ENCODE assay signal across 12 cellular contexts in the genomic region with DNA sequence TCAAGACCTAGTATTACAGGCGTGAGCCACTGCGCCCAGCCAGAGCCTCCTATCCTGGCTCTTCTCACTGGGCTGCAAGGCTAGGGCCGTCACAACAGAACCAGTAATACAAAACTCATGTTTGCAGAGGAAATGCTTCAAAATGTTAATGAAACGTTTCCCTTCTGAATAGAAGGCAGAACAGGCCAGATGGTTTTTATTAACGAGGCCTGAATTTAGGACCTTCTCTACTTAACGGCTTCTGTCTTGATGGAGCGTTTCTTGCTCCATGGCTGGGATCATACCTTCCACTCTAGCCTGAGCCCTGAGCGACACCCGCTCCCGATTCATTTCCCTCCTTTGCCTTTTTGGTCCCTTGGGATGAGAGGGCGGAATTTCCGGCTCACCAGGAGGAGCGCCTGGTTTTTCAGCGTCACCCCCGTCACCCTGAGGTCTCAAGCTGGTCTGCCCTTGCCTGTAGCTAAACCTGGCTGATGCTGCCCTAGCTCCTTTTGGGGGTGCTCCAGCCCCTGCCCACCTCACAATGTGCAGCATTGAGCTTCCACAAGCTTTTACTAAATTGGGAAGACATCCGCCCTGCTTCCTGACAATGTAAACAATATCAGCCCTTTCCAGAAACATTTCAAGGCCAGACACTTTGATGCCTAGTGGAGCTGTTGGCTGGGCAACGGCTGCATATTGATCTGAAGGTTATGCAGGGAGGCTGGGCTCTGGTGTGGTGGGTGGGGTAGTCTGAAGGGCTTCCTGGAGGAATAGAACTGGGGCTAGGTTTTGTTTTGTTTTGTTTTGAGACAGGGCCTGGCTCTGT. TPM values are rescaled to one million over a fixed set of nuclear protein-coding genes. Genes with fewer than 3 reads are reported as not detected.
DNase-seq lines count a peak whose midpoint lies in the region; ATAC-seq and TF ChIP-seq lines count a peak whose summit lies in the region.
"Had no signal": no experiment of that assay in that cellular context is flagged by ENCODE, and none has a peak within 500 bp of the region (broad histone marks: within the 10 kb centered on the region; RNA-seq: fewer than 3 reads in every experiment).

No MANE protein-coding gene starts in this region.

- no peaks in the 10 kb centered on the region for H3K9me3 Mint-ChIP-seq in Calu3 (ENCODE audit: low read depth, unreplicated experiment)
- H3K9me3 Mint-ChIP-seq: IgD-negative memory B cell; T-helper 1 cell treated with Interleukin-12 subunit alpha and Interleukin-12 subunit beta and Interleukin-4 antibody, amounts not matched to agents 30 μg/mL and 1 μg/mL, for 36 hours had no signal

- no peaks in the 10 kb centered on the region for H3K36me3 ChIP-seq in heart right ventricle

- TF ChIP-seq CTCF in Calu3 (IDR thresholded peaks at IDR 0.05; ENCODE audit: unreplicated experiment) (no peak), heart right ventricle (IDR thresholded peaks at IDR 0.05) (no peak)

- peak overlapping the region in 3 of 10 donors; percentile 19 to 39 (median 19) for H3K4me3 ChIP-seq in heart right ventricle

- CTCF ChIA-PET in Calu3 (lab: Charles Lee) = no interaction called here

- peaks cover 10 to 55% (median 39%) of the 10 kb centered on the region in 9 donors for H3K4me1 ChIP-seq in heart right ventricle

- H3K27me3 Mint-ChIP-seq in Calu3 (ENCODE audit: unreplicated experiment) = no peaks in the 10 kb centered on the region
- H3K27me3 Mint-ChIP-seq: IgD-negative memory B cell had no signal

- H3K36me3 Mint-ChIP-seq in Calu3 (ENCODE audit: insufficient read depth, unreplicated experiment) = peaks cover 32% of the 10 kb centered on the region

- WGBS in heart right ventricle, 2 donors = 37 to 42% methylated on average over 17 of the region's 17 CpGs

- peaks cover 0 to 5% (median 0%) of the 10 kb centered on the region in 11 donors for H3K9me3 ChIP-seq in heart right ventricle

- DNase-seq in Calu3 = no peak
- DNase-seq in heart right ventricle = peak; percentile 42 to 62
- DNase-seq in sciatic nerve (ENCODE audit: low spot score) = no peak
- DNase-seq in HuH-7.5 (ENCODE audit: low spot score) = no peak
- DNase-seq: activated CD8-positive, alpha-beta memory T cell treated with anti-CD3 and anti-CD28 coated beads, Interleukin-2, amount 50 U/mL, for 48 hours; DMS79 treated with DMSO at 0.1 percent for 48 hours had no signal

- ATAC-seq in SK-N-SH treated with all-trans-retinoic acid at 6 μM for 48 hours = no peak; the same call in 2 of the 3 replicates
- ATAC-seq in heart right ventricle = peak; percentile 24 to 74 (median 50)
- ATAC-seq in sciatic nerve = peak; percentile 78
- ATAC-seq in GM21423 (IDR thresholded peaks at IDR 0.05; ENCODE audit: unreplicated experiment) = no peak
- no peak for ATAC-seq in HG03460 (IDR thresholded peaks at IDR 0.05; ENCODE audit: unreplicated experiment)
- no peak for ATAC-seq in GM18909 (IDR thresholded peaks at IDR 0.05; ENCODE audit: poor library complexity, unreplicated experiment)

- intact Hi-C loops in Calu3 (cut with micrococcal nuclease; ENCODE audit: unreplicated experiment) (loop anchor here (10.0 kb wide), 1 partner anchor 60 kb away; no protein-coding TSS in a partner anchor), heart right ventricle (cut with DNase I) (loop anchor here in 6 of 10 donors (5.0 to 10.0 kb wide), 8 partner anchors 37 to 100 kb away; a partner anchor contains a TSS), sciatic nerve (cut with DNase I) (loop anchor here (5.0 kb wide), 1 partner anchor 78 kb away; no protein-coding TSS in a partner anchor)

- no TSS peak for BruUV-seq in Calu3 (replicated peaks; lab: Mats Ljungman, UMichigan)

- H3K27me3 ChIP-seq in heart right ventricle = no peaks in the 10 kb centered on the region

- peaks cover 44% of the 10 kb centered on the region for H3K4me1 Mint-ChIP-seq in Calu3 (ENCODE audit: low read depth, unreplicated experiment)

- H3K27ac Mint-ChIP-seq in Calu3 (ENCODE audit: unreplicated experiment) = no peak overlapping the region
- H3K27ac Mint-ChIP-seq: T-helper 1 cell treated with Interleukin-12 subunit alpha and Interleukin-12 subunit beta and Interleukin-4 antibody, amounts not matched to agents 30 μg/mL and 1 μg/mL, for 36 hours had no signal

- H3K4me3 Mint-ChIP-seq in Calu3 (ENCODE audit: low read depth, unreplicated experiment) = peak overlapping the region; percentile 31
- H3K4me3 Mint-ChIP-seq: T-helper 1 cell treated with Interleukin-12 subunit alpha and Interleukin-12 subunit beta and Interleukin-4 antibody, amounts not matched to agents 30 μg/mL and 1 μg/mL, for 36 hours had no signal

- peak overlapping the region; percentile 11 to 84 (median 68) for H3K27ac ChIP-seq in heart right ventricle

TF ChIP-seq in SK-N-SH treated with all-trans-retinoic acid at 6 μM for 48 hours, 23 proteins besides CTCF, POLR2A, EP300 and RAD21:
- TF ChIP-seq TCF4 (CRISPR knock-in tag; IDR thresholded peaks at IDR 0.05; ENCODE audit: borderline replicate concordance) = peak; percentile 90
- TF ChIP-seq, protein P1, sequence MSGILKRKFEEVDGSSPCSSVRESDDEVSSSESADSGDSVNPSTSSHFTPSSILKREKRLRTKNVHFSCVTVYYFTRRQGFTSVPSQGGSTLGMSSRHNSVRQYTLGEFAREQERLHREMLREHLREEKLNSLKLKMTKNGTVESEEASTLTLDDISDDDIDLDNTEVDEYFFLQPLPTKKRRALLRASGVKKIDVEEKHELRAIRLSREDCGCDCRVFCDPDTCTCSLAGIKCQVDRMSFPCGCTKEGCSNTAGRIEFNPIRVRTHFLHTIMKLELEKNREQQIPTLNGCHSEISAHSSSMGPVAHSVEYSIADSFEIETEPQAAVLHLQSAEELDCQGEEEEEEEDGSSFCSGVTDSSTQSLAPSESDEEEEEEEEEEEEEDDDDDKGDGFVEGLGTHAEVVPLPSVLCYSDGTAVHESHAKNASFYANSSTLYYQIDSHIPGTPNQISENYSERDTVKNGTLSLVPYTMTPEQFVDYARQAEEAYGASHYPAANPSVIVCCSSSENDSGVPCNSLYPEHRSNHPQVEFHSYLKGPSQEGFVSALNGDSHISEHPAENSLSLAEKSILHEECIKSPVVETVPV (CRISPR knock-in tag; IDR thresholded peaks at IDR 0.05) = no peak

RNA-seq across cellular contexts. Expression of a gene that starts 5.2 kb away (rescaled TPM):
- 22.4 and 22.9 TPM in 2 replicates for total RNA-seq in Calu3 (2022)
- total RNA-seq in heart right ventricle = 10 to 100 TPM in 1 of 10 donors, 1 to 10 TPM in 9; 5.1 to 11.3 (median 7.0) TPM
- polyA plus RNA-seq in heart right ventricle = 1 to 10 TPM; 4.5 to 6.1 TPM
- total RNA-seq in sciatic nerve = 58.4 TPM

RNA-seq across cellular contexts. Expression of a gene that starts 40.2 kb away (rescaled TPM):
- total RNA-seq in Calu3 (2022) = 32.5 and 38.6 TPM in 2 replicates
- 10 to 100 TPM in 8 of 10 donors, 1 to 10 TPM in 2; 7.0 to 13.1 (median 10.7) TPM for total RNA-seq in heart right ventricle
- polyA plus RNA-seq in heart right ventricle = 10 to 100 TPM in 1 of 2 donors, 1 to 10 TPM in 1; 8.0 to 18.5 TPM
- total RNA-seq in sciatic nerve = 17.1 TPM

Comparison
In these comparisons a context has a peak if more than half of its experiments do, and no peak if none do; other contexts are left out.
1. DNase-seq: peak in heart right ventricle (2 of 2); none in Calu3 (single experiment), sciatic nerve (single experiment) and HuH-7.5 (single experiment).
2. ATAC-seq: peak in heart right ventricle (8 of 8) and sciatic nerve (single experiment); none in SK-N-SH treated with all-trans-retinoic acid at 6 μM for 48 hours (single experiment), GM21423 (single experiment), HG03460 (single experiment) and GM18909 (single experiment).